ENCODE assay signal across 24 cellular contexts in the genomic region with DNA sequence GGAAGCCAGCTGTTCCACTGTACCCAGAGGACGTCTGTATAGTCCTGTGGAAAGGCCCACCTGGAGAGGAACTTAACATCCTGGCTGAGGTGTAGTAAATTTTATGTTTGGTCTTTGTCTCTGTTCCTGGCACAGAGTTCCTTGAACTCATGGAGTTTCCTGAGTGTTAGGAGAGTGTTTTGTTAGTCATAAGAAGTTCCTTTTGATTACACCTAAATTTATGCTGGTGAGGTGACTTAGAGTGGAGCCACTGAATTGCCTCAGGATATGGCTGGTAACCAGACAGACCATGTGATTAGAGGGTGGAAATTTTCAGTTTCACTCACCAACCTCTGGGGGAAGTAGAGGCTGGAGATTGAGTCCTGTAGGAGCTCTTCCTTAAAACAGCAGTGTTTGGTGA. TPM values are rescaled to one million over a fixed set of nuclear protein-coding genes. Genes with fewer than 3 reads are reported as not detected.
A peak's percentile ranks its signal among the peaks of the same experiment; 100 is the strongest.
DNase-seq lines count a peak whose midpoint lies in the region; ATAC-seq and TF ChIP-seq lines count a peak whose summit lies in the region.
"Had no signal": no experiment of that assay in that cellular context is flagged by ENCODE, and none has a peak within 500 bp of the region (broad histone marks: within the 10 kb centered on the region; RNA-seq: fewer than 3 reads in every experiment).

No MANE protein-coding gene starts in this region.

- DNase-seq in Caki2 (ENCODE audit: low read depth) (peak; percentile 14), IMR-90 (no peak), WTC11 (ENCODE audit: low spot score) (no peak), foreskin keratinocyte (peak; percentile 72 to 86), suprapubic skin (ENCODE audit: low spot score in 2 of 2) (no peak), dedifferentiated amniotic fluid mesenchymal stem cell (ENCODE audit: extremely low spot score) (no peak), NCI-H774 (lab: John Stamatoyannopoulos, UW) (no peak), D341Med (ENCODE audit: low spot score) (no peak)
- DNase-seq: activated CD4-positive, alpha-beta T cell treated with anti-CD3 and anti-CD28 coated beads, Interleukin-2, amount 10 ng/mL, durations not matched to agents 7 days and 5 days; effector CD8-positive, alpha-beta T cell; glutamatergic neuron; left colon; NCI-H1436 treated with DMSO at 0.1 percent for 48 hours; NCI-H526; SJCRH30; stimulated activated CD4-positive, alpha-beta T cell treated with anti-CD3 and anti-CD28 coated beads, Interleukin-1b, Interleukin-23, amount 100 ng/mL, for 48 hours; stimulated activated naive B cell treated with anti-CD40 and anti-IgM and Interleukin-4, amounts not matched to agents 10 μg/mL and 1 μg/mL and 100 μg/mL, for 72 hours had no signal

- H2AFZ ChIP-seq in IMR-90 (replicated peaks; ENCODE audit: low read length, poor library complexity) = no peak overlapping the region

- no peak overlapping the region for H3K9ac ChIP-seq in IMR-90 (ENCODE audit: low read depth, low read length)

- no peaks in the 10 kb centered on the region for H3K9me1 ChIP-seq in IMR-90 (ENCODE audit: insufficient read depth, low read length)

- in situ Hi-C loops in Caki2 (cut with HindIII; ENCODE audit: low pct_unique_long_range_greater_than_20kb, low sequenced_read_pairs) (loop anchor here (10.0 kb wide), 1 partner anchor 67 kb away; no protein-coding TSS in a partner anchor), IMR-90 (cut with MboI; ENCODE audit: low sequenced_read_pairs) (no loop called here)

- no peak for TF ChIP-seq EP300 in suprapubic skin (IDR thresholded peaks at IDR 0.05)

- no peak overlapping the region for H3K4ac ChIP-seq in IMR-90 (ENCODE audit: low read depth, low read length)

- POLR2A ChIA-PET in IMR-90 (lab: Charles Lee; ENCODE audit: unreplicated experiment) (no interaction called here), WTC11 (lab: Charles Lee) (no interaction called here)

- no CpG with 5 or more reads among the region's 1 CpG for WGBS in IMR-90 (ENCODE audit: extremely low coverage in 2 of 2, insufficient read length in 1 of 2), 2 experiments
- WGBS in suprapubic skin = 53% methylated on average over 1 of the region's 1 CpG

- H2AK9ac ChIP-seq in IMR-90 (replicated peaks; ENCODE audit: low read depth, low read length, poor library complexity) = no peak overlapping the region

- no TSS peak for BruUV-seq in IMR-90 (replicated peaks; lab: Mats Ljungman, UMichigan)

- H4K8ac ChIP-seq in IMR-90 (ENCODE audit: low read depth in 2 of 2, low read length in 2 of 2) = no peak overlapping the region

- H4K5ac ChIP-seq in IMR-90 (ENCODE audit: low read depth, low read length) = no peak overlapping the region

- ATAC-seq in IMR-90 (ENCODE audit: low read depth) = no peak
- no peak; the same call in 1 of the 2 replicates for ATAC-seq in WTC11
- peak; percentile 90 for ATAC-seq in foreskin keratinocyte
- ATAC-seq: left colon; stimulated activated naive B cell treated with anti-CD40 and anti-IgM and Interleukin-4, amounts not matched to agents 10 μg/mL and 1 μg/mL and 100 μg/mL, for 72 hours had no signal

- peak overlapping the region; percentile 78; the same call in 1 of the 2 replicates for H3K27ac Mint-ChIP-seq in WTC11
- H3K27ac Mint-ChIP-seq: activated CD4-positive, alpha-beta T cell treated with anti-CD3 and anti-CD28 coated beads, Interleukin-2, amount 10 ng/mL, durations not matched to agents 7 days and 5 days; activated naive CD8-positive, alpha-beta T cell; stimulated activated naive B cell treated with anti-CD40 and anti-IgM and Interleukin-4, amounts not matched to agents 10 μg/mL and 1 μg/mL and 100 μg/mL, for 72 hours had no signal

- intact Hi-C loops in IMR-90 (cut with micrococcal nuclease) = no loop called here

- H3K27me3 ChIP-seq in IMR-90 (ENCODE audit: control insufficient read depth, insufficient read depth, low read length) (no peaks in the 10 kb centered on the region), foreskin keratinocyte (no peaks in the 10 kb centered on the region), suprapubic skin (no peaks in the 10 kb centered on the region)
- H3K27me3 ChIP-seq: ascending aorta, SJCRH30 had no signal

- no peak overlapping the region for H4K91ac ChIP-seq in IMR-90 (ENCODE audit: insufficient read depth, low read depth, low read length)

- no peak for TF ChIP-seq RAD21 in IMR-90 (IDR thresholded peaks at IDR 0.05; ENCODE audit: low read length)

- H3K79me1 ChIP-seq in IMR-90 (ENCODE audit: low read depth in 1 of 2, low read length in 2 of 2) = peaks cover 13 to 34% of the 10 kb centered on the region in 2 experiments; a peak in 3 of 4 replicates

- H3K9me3 Mint-ChIP-seq in WTC11 = peaks cover 5% of the 10 kb centered on the region
- H3K9me3 Mint-ChIP-seq: activated CD4-positive, alpha-beta T cell treated with anti-CD3 and anti-CD28 coated beads, Interleukin-2, amount 10 ng/mL, durations not matched to agents 7 days and 5 days; stimulated activated naive B cell treated with anti-CD40 and anti-IgM and Interleukin-4, amounts not matched to agents 10 μg/mL and 1 μg/mL and 100 μg/mL, for 72 hours had no signal

- H3K4me3 Mint-ChIP-seq in WTC11 = no peak overlapping the region
- H3K4me3 Mint-ChIP-seq: activated CD4-positive, alpha-beta T cell treated with anti-CD3 and anti-CD28 coated beads, Interleukin-2, amount 10 ng/mL, durations not matched to agents 7 days and 5 days; activated naive CD8-positive, alpha-beta T cell; stimulated activated naive B cell treated with anti-CD40 and anti-IgM and Interleukin-4, amounts not matched to agents 10 μg/mL and 1 μg/mL and 100 μg/mL, for 72 hours had no signal

- H3K4me1 Mint-ChIP-seq in WTC11 = peaks cover 27% of the 10 kb centered on the region
- H3K4me1 Mint-ChIP-seq: activated CD4-positive, alpha-beta T cell treated with anti-CD3 and anti-CD28 coated beads, Interleukin-2, amount 10 ng/mL, durations not matched to agents 7 days and 5 days had no signal

- peaks cover 3% of the 10 kb centered on the region for H3K4me1 ChIP-seq in IMR-90 (ENCODE audit: control insufficient read depth, insufficient read depth, low read length)
- peaks cover 43% of the 10 kb centered on the region for H3K4me1 ChIP-seq in foreskin keratinocyte
- H3K4me1 ChIP-seq in suprapubic skin = no peaks in the 10 kb centered on the region
- H3K4me1 ChIP-seq: ascending aorta, HAP-1, prostate gland had no signal

- peaks cover 6% of the 10 kb centered on the region; the same call in 1 of the 2 replicates for H4K20me1 ChIP-seq in IMR-90 (ENCODE audit: insufficient read depth, low read length)

- no peak overlapping the region for H3K18ac ChIP-seq in IMR-90 (ENCODE audit: low read depth, low read length)

- no peak overlapping the region for H2BK15ac ChIP-seq in IMR-90 (ENCODE audit: low read depth, low read length)

- H3K4me3 ChIP-seq in IMR-90 (ENCODE audit: insufficient read depth, low read depth, low read length) (no peak overlapping the region), suprapubic skin (no peak overlapping the region)
- H3K4me3 ChIP-seq: ascending aorta, HAP-1, prostate gland, SJCRH30, thoracic aorta had no signal

- dilution Hi-C loops in IMR-90 (cut with HindIII; ENCODE audit: low sequenced_read_pairs, unreplicated experiment) = no loop called here

- H3K56ac ChIP-seq in IMR-90 (ENCODE audit: extremely low read depth, insufficient read depth, low read length) = no peak overlapping the region

- no peak for TF ChIP-seq CTCF in IMR-90 (conservative IDR thresholded peaks at IDR 0.05; ENCODE audit: low read depth, low read length)
- no peak for TF ChIP-seq CTCF in WTC11 (IDR thresholded peaks at IDR 0.05)
- peak; percentile 65 for TF ChIP-seq CTCF in foreskin keratinocyte (conservative IDR thresholded peaks at IDR 0.05)
- TF ChIP-seq CTCF in suprapubic skin (IDR thresholded peaks at IDR 0.05) = no peak

- H3K23ac ChIP-seq in IMR-90 (ENCODE audit: low read depth, low read length) = peak overlapping the region; percentile 3; the same call in 1 of the 2 replicates

- no peaks in the 10 kb centered on the region; the same call in 1 of the 2 replicates for H3K36me3 Mint-ChIP-seq in WTC11
- H3K36me3 Mint-ChIP-seq: activated naive CD8-positive, alpha-beta T cell; stimulated activated naive B cell treated with anti-CD40 and anti-IgM and Interleukin-4, amounts not matched to agents 10 μg/mL and 1 μg/mL and 100 μg/mL, for 72 hours had no signal

- no peaks in the 10 kb centered on the region for H3K27me3 Mint-ChIP-seq in WTC11 (ENCODE audit: low read depth)
- H3K27me3 Mint-ChIP-seq: activated CD4-positive, alpha-beta T cell treated with anti-CD3 and anti-CD28 coated beads, Interleukin-2, amount 10 ng/mL, durations not matched to agents 7 days and 5 days; activated naive CD8-positive, alpha-beta T cell had no signal

- no peak overlapping the region for H2BK5ac ChIP-seq in IMR-90 (ENCODE audit: low read depth, low read length, poor library complexity, severe bottlenecking)

- H3K27ac ChIP-seq in IMR-90 (ENCODE audit: insufficient read depth, low read length) (no peak overlapping the region), foreskin keratinocyte (peak overlapping the region; percentile 56), suprapubic skin (no peak overlapping the region)
- H3K27ac ChIP-seq: ascending aorta, C4-2B, prostate gland, SJCRH30, thoracic aorta had no signal

- CTCF ChIA-PET in IMR-90 (lab: Yijun Ruan, JAX) (interaction anchor here (1.0 kb wide), 1 partner anchor 120 kb away, joined by 3 read pairs; no protein-coding TSS in a partner anchor), WTC11 (lab: Charles Lee) (interaction anchor here (0.6 kb wide), 1 partner anchor 116 kb away, joined by 3 read pairs; no protein-coding TSS in a partner anchor)

- H3K9me3 ChIP-seq in IMR-90 (ENCODE audit: control insufficient read depth, insufficient read depth, low read length) (no peaks in the 10 kb centered on the region), suprapubic skin (no peaks in the 10 kb centered on the region)
- H3K9me3 ChIP-seq: ascending aorta, HAP-1, prostate gland, SJCRH30, thoracic aorta had no signal

- H3K36me3 ChIP-seq in IMR-90 (ENCODE audit: control insufficient read depth, insufficient read depth, low read length) (no peaks in the 10 kb centered on the region), suprapubic skin (no peaks in the 10 kb centered on the region)
- H3K36me3 ChIP-seq: ascending aorta, HAP-1, prostate gland, SJCRH30, thoracic aorta had no signal

- no peak overlapping the region for H3K4me2 ChIP-seq in IMR-90 (ENCODE audit: low read depth, low read length)

- no peak overlapping the region for H2BK120ac ChIP-seq in IMR-90 (ENCODE audit: low read depth, low read length)

- H2AK5ac ChIP-seq in IMR-90 (ENCODE audit: low read depth, low read length) = no peak overlapping the region

- H2BK20ac ChIP-seq in IMR-90 (ENCODE audit: low read depth, low read length) = no peak overlapping the region

- TF ChIP-seq POLR2A in IMR-90 (IDR thresholded peaks at IDR 0.05; ENCODE audit: low read depth, low read length) = no peak
- TF ChIP-seq POLR2A in suprapubic skin (IDR thresholded peaks at IDR 0.05) = no peak

- no peak overlapping the region for H3K14ac ChIP-seq in IMR-90 (replicated peaks; ENCODE audit: low read depth, low read length)

RNA-seq across cellular contexts. Expression of gene RASAL2, which starts 57.9 kb away (rescaled TPM):
- 7.4 and 8.6 TPM in 2 replicates for total RNA-seq in Caki2 (2014; rRNA removed; shearing (Covaris generic); ENCODE audit: low replicate concordance)
- total RNA-seq in IMR-90 (2012; rRNA removed) (19.2 and 20.6 TPM in 2 replicates), WTC11 (2021) (25.7 to 29.5 TPM (median 27.5 TPM) in 3 replicates), foreskin keratinocyte (32.8 and 40.4 TPM in 2 replicates), suprapubic skin (10 to 100 TPM; 31.8 to 48.3 (median 37.8) TPM)
- polyA plus RNA-seq in IMR-90 (2012; rRNA removed) (12.9 and 13.1 TPM in 2 replicates), foreskin keratinocyte (4.5 and 4.9 TPM in 2 replicates)
- 5.1 TPM in 2 replicates for polyA plus RNA-seq in IMR-90 (2012; cell fraction: cytosol; rRNA removed)
- 26.8 and 71.5 TPM in 2 replicates for polyA plus RNA-seq in IMR-90 (2012; cell fraction: nucleus; rRNA removed; ENCODE audit: low replicate concordance)
- total RNA-seq: activated CD4-positive, alpha-beta T cell treated with anti-CD3 and anti-CD28 coated beads, Interleukin-2, amount 10 ng/mL, durations not matched to agents 7 days and 5 days; T-helper 1 cell treated with Interleukin-12 subunit alpha and Interleukin-12 subunit beta and Interleukin-4 antibody, amounts not matched to agents 30 ng/mL and 1 ng/mL, for 36 hours had no signal

Comparison
In these comparisons a context has a peak if more than half of its experiments do, and no peak if none do; other contexts are left out.
1. DNase-seq: peak in Caki2 (single experiment) and foreskin keratinocyte (2 of 2); none in IMR-90 (single experiment), WTC11 (single experiment), suprapubic skin (0 of 2), dedifferentiated amniotic fluid mesenchymal stem cell (single experiment), NCI-H774 (single experiment) and D341Med (single experiment).